16 cellular contexts compared by ENCODE assay signal in the genomic region with DNA sequence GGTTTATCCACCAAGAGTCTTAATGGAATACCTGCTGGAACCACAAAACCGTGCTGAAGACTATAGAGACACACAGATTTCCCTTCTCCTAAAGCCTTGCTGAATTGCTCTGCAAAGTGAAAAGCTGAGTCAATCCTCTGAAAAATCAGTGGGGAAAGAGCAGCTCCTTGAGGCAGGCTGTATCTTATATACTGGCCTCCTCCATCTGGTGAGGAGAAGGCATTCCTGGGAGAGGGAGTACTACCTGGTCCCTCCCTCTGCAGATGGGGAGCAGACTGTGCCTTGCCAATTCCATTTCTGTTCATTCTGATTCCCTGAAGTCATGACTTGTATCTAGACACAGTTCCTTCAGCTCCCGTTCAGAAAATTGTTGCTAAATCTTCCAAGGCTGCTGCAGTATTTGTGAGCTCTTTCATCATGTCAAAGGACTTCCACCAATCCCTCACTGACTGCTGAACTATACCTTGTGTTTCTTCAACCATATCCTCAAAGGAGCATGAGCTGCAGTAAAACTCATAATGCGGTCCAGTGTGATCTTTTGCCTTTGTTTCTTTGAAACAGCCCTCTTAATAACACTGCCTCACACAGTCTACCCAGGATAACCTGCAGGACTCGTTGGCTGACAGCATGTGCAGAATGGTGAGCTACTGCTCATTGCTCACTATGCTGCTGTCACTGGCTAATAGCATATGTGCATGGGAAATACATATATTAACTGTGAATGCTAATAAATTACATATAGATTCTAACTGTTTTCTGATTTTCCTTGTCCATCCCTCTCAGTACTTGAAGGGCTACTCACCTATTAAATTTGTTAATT.
DNase-seq lines count a peak whose midpoint lies in the region; ATAC-seq and TF ChIP-seq lines count a peak whose summit lies in the region.
"Had no signal": no experiment of that assay in that cellular context is flagged by ENCODE, and none has a peak within 500 bp of the region (broad histone marks: within the 10 kb centered on the region; RNA-seq: fewer than 3 reads in every experiment).

No MANE protein-coding gene starts in this region.

- no peaks in the 10 kb centered on the region for H3K36me3 ChIP-seq in smooth muscle cell (ENCODE audit: low read depth)
- H3K36me3 ChIP-seq: left lung, thyroid gland had no signal

- H3K4me3 ChIP-seq in epithelial cell of esophagus (ENCODE audit: low read length) (no peak overlapping the region), smooth muscle cell (no peak overlapping the region)
- H3K4me3 ChIP-seq: left lung, thyroid gland had no signal

- H3K4me2 ChIP-seq in smooth muscle cell = peak overlapping the region; percentile 4

- peak overlapping the region; percentile 9 for H2AFZ ChIP-seq in smooth muscle cell (ENCODE audit: low read depth)

- DNase-seq in DMS 273 (lab: John Stamatoyannopoulos, UW; ENCODE audit: unreplicated experiment) (peak; percentile 55), DMS 273 treated with DMSO at 0.1 percent for 48 hours (lab: John Stamatoyannopoulos, UW) (no peak), NOMO-1 (lab: John Stamatoyannopoulos, UW; ENCODE audit: unreplicated experiment in 2 of 2) (peak; percentile 9 to 47), epithelial cell of esophagus (ENCODE audit: low read depth) (peak; percentile 70), smooth muscle cell (lab: John Stamatoyannopoulos, UW; ENCODE audit: unreplicated experiment) (no peak), NCI-H1417 (lab: John Stamatoyannopoulos, UW) (no peak)
- no peak for DNase-seq in activated naive CD4-positive, alpha-beta T cell (lab: John Stamatoyannopoulos, UW)
- DNase-seq: dermis blood vessel endothelial cell, DMS79, head of caudate nucleus, KG1, left lung, T1000, thyroid gland had no signal

- H3K4me1 ChIP-seq in smooth muscle cell (ENCODE audit: low read depth) = peaks cover 14% of the 10 kb centered on the region
- H3K4me1 ChIP-seq: left lung had no signal

- H3K9ac ChIP-seq in smooth muscle cell (ENCODE audit: low read depth) = no peak overlapping the region

- ATAC-seq in HG03354 (IDR thresholded peaks at IDR 0.05; ENCODE audit: poor library complexity, severe bottlenecking, unreplicated experiment) = no peak
- ATAC-seq: activated naive CD4-positive, alpha-beta T cell treated with anti-CD3 and anti-CD28 coated beads, Interleukin-2, amount 50 U/mL, for 72 hours; left lung had no signal

- no peaks in the 10 kb centered on the region for H4K20me1 ChIP-seq in smooth muscle cell (ENCODE audit: low read depth)

- TF ChIP-seq CTCF in epithelial cell of esophagus (IDR thresholded peaks at IDR 0.05; ENCODE audit: insufficient read depth, low read depth, low read length, missing control alignments) (no peak), smooth muscle cell (IDR thresholded peaks at IDR 0.05; ENCODE audit: borderline replicate concordance, insufficient read depth, poor library complexity, severe bottlenecking) (no peak)

- no peaks in the 10 kb centered on the region for H3K79me2 ChIP-seq in smooth muscle cell (ENCODE audit: low read depth)

- 27% methylated on average over 4 of the region's 4 CpGs for WGBS in smooth muscle cell (ENCODE audit: low lambda C conversion rate)

- no peaks in the 10 kb centered on the region for H3K27me3 ChIP-seq in smooth muscle cell (ENCODE audit: low read depth)
- H3K27me3 ChIP-seq: thyroid gland had no signal

- peak overlapping the region; percentile 38 for H3K27ac ChIP-seq in smooth muscle cell (ENCODE audit: low read depth)
- H3K27ac ChIP-seq: left lung, thyroid gland had no signal

- H3F3A ChIP-seq in smooth muscle cell (ENCODE audit: low read depth) = peaks cover 9% of the 10 kb centered on the region

- H3K9me3 ChIP-seq in smooth muscle cell (replicated peaks; ENCODE audit: low read depth) = no peaks in the 10 kb centered on the region
- H3K9me3 ChIP-seq: left lung, thyroid gland had no signal

Comparison
In these comparisons a context has a peak if more than half of its experiments do, and no peak if none do; other contexts are left out.
1. DNase-seq: peak in DMS 273 (single experiment), NOMO-1 (2 of 2) and epithelial cell of esophagus (single experiment); none in DMS 273 treated with DMSO at 0.1 percent for 48 hours (single experiment), smooth muscle cell (single experiment), activated naive CD4-positive, alpha-beta T cell (0 of 4) and NCI-H1417 (0 of 3).